Comparison of ENCODE assay signal across 7 cellular contexts in the genomic region with DNA sequence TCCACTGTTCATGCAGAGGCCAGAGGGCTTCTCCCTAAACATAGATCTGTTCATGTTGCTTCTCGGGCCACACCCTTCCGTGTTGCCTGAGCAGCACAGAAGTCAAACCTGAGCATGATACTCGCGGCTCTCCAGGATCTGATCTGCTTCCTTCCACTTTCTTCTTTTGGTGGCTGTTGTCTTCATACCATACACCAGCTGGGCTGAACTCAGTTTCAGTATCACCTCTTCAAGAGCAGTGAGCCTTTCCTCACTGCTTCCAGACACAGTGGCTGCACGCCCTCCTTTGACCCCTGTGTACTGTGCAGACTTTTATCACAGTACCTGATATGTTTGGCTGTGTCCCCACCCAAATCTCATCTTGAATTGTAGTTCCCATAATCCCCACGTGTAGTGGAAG.
"Had no signal": no experiment of that assay in that cellular context is flagged by ENCODE, and none has a peak within 500 bp of the region (broad histone marks: within the 10 kb centered on the region; RNA-seq: fewer than 3 reads in every experiment).

No MANE protein-coding gene starts in this region.

- H3K4me2 ChIP-seq: GM23338 had no signal

- FAIRE-seq: H1, H54, HTR-8/SVneo had no signal

- H3K4me3 ChIP-seq: GM23338 had no signal

- DNase-seq: H9, HCEC 1CT, KG1 had no signal

- H2AFZ ChIP-seq: GM23338 had no signal

- ATAC-seq: GM23338 had no signal
